In the genomic region with DNA sequence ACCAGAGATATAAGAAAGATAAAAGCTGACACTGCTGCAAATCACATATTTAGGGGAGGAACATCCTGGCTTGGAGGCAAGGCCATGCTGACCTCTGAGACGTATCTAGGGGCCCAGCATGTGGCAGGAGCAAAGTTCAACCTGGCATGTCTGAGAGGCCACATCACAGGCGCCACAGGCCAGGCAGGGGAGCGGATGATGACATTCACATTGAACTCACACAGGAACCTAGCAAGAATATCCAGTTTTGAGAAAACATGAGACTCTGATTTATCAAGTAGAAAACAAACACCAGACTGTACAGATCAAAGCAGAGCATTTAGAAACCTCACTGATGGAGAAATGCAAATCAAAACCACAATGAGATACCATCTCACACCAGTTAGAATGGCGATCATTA, we compare ENCODE assay signal across 10 cellular contexts.
DNase-seq lines count a peak whose midpoint lies in the region; ATAC-seq and TF ChIP-seq lines count a peak whose summit lies in the region.
"Had no signal": no experiment of that assay in that cellular context is flagged by ENCODE, and none has a peak within 500 bp of the region (broad histone marks: within the 10 kb centered on the region; RNA-seq: fewer than 3 reads in every experiment).

No MANE protein-coding gene starts in this region.

- H3K4me3 ChIP-seq in choroid plexus epithelial cell (ENCODE audit: low read depth, low read length), result no peak overlapping the region

- peak; percentile 10 for DNase-seq in choroid plexus epithelial cell (ENCODE audit: low read depth)
- DNase-seq in 8988T, result no peak
- DNase-seq in KG1 (lab: John Stamatoyannopoulos, UW), result no peak
- DNase-seq in NCI-H510A (lab: John Stamatoyannopoulos, UW), result no peak
- DNase-seq in glutamatergic neuron, result no peak
- DNase-seq: NCI-H2227 treated with DMSO at 0.1 percent for 48 hours; stimulated activated CD4-positive, alpha-beta T cell treated with anti-CD3 and anti-CD28 coated beads, Interleukin-4, amount 100 ng/mL, for 4 hours had no signal

- TF ChIP-seq CTCF in choroid plexus epithelial cell (conservative IDR thresholded peaks at IDR 0.05; ENCODE audit: low read depth, low read length) (no peak), glutamatergic neuron (IDR thresholded peaks at IDR 0.05; ENCODE audit: partially characterized antibody, unreplicated experiment) (no peak)

- no peak overlapping the region for H3K27ac Mint-ChIP-seq in glutamatergic neuron (ENCODE audit: unreplicated experiment)

- no peaks in the 10 kb centered on the region for H3K4me1 Mint-ChIP-seq in glutamatergic neuron (ENCODE audit: low read depth, unreplicated experiment)

- no peak overlapping the region for H3K4me3 Mint-ChIP-seq in glutamatergic neuron (ENCODE audit: unreplicated experiment)

- ATAC-seq in GM18499 (IDR thresholded peaks at IDR 0.05; ENCODE audit: insufficient read depth, unreplicated experiment) (peak; percentile 51), GM21717 (IDR thresholded peaks at IDR 0.05; ENCODE audit: unreplicated experiment) (peak; percentile 63), HG03460 (IDR thresholded peaks at IDR 0.05; ENCODE audit: unreplicated experiment) (peak; percentile 69)

- no peaks in the 10 kb centered on the region for H3K9me3 Mint-ChIP-seq in glutamatergic neuron (ENCODE audit: unreplicated experiment)

- H3K36me3 Mint-ChIP-seq in glutamatergic neuron (ENCODE audit: unreplicated experiment), result no peaks in the 10 kb centered on the region

- no peaks in the 10 kb centered on the region for H3K27me3 Mint-ChIP-seq in glutamatergic neuron (ENCODE audit: unreplicated experiment)
